8 cellular contexts compared by ENCODE assay signal in the genomic region with DNA sequence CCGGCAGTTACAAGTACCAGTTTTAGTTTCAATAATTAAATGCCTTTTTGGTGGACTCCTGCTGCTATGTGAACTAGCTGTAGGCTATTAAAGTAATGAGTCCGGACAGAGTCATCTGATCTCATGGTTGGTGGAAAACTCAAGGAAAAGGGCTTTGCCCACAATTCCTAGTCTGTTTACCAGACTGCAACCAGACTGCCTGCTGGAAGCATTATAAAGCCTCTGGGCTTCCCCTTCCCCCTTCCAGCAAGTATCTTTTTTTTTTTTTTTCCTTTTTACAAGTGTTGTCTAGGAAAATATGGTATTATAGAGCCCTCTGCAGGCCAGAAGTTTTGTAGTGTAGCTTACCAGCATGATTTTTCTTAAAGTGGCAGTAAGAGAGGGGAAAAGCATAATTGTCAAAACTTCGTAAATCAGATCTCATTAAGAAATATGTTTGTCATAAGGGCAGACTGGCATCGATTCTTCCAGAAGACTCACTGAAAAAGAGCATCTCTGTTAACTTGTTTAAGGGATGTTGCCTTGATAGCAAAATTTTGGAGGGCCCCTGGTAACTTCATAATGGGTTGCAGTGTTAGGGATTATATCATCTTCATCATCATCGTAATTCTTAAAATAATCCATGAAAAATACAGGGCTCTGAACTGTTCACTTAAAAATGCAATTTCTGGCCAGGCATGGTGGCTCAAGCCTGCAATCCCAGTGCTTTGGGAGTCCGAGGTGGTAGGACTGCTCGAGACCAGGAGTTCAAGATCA.
DNase-seq lines count a peak whose midpoint lies in the region; ATAC-seq and TF ChIP-seq lines count a peak whose summit lies in the region.

No MANE protein-coding gene starts in this region.

- H3K4me1 ChIP-seq in esophagus squamous epithelium = peaks cover 0 to 23% (median 0%) of the 10 kb centered on the region in 3 donors

- CTCF ChIA-PET in Calu3 (lab: Charles Lee) = interaction anchor here (0.6 to 2.4 kb wide), 18 partner anchors 41 to 823 kb away, joined by 3 to 13 read pairs (median 5); a partner anchor contains a TSS

- no peaks in the 10 kb centered on the region for H3K36me3 ChIP-seq in esophagus squamous epithelium
- no peaks in the 10 kb centered on the region for H3K36me3 ChIP-seq in neural cell (ENCODE audit: insufficient read depth, low read length)

- TF ChIP-seq RAD21 in neural cell (conservative IDR thresholded peaks at IDR 0.05) = peak; percentile 86

- H4K20me1 ChIP-seq in neural cell (ENCODE audit: insufficient read depth) = no peaks in the 10 kb centered on the region

- H3K79me2 ChIP-seq in neural cell (replicated peaks; ENCODE audit: insufficient read depth, low read length) = no peaks in the 10 kb centered on the region

- H3F3A ChIP-seq in neural cell (ENCODE audit: insufficient read depth, low read length, poor library complexity, severe bottlenecking) = no peaks in the 10 kb centered on the region

- TF ChIP-seq EP300 in neural cell (conservative IDR thresholded peaks at IDR 0.05; ENCODE audit: poor library complexity, severe bottlenecking) = no peak

- H3K4me2 ChIP-seq in neural cell (ENCODE audit: low read length) = no peak overlapping the region

- H3K27me3 ChIP-seq in esophagus squamous epithelium (no peaks in the 10 kb centered on the region), neural cell (ENCODE audit: insufficient read depth, low read depth, low read length) (no peaks in the 10 kb centered on the region)

- H3K27ac Mint-ChIP-seq in Calu3 (ENCODE audit: unreplicated experiment) = no peak overlapping the region

- H3K9me3 Mint-ChIP-seq in Calu3 (ENCODE audit: low read depth, unreplicated experiment) = no peaks in the 10 kb centered on the region

- BruUV-seq in Calu3 (replicated peaks; lab: Mats Ljungman, UMichigan) = no TSS peak

- H2AFZ ChIP-seq in neural cell (ENCODE audit: low read depth, low read length) = no peak overlapping the region

- intact Hi-C loops in Calu3 (cut with micrococcal nuclease; ENCODE audit: unreplicated experiment) (loop anchor here (1.0 to 10.0 kb wide), 6 partner anchors 146 to 724 kb away; no protein-coding TSS in a partner anchor), esophagus squamous epithelium (cut with DNase I) (no loop called here)

- H3K27me3 Mint-ChIP-seq in Calu3 (ENCODE audit: unreplicated experiment) = no peaks in the 10 kb centered on the region

- peaks cover 38% of the 10 kb centered on the region for H3K4me1 Mint-ChIP-seq in Calu3 (ENCODE audit: low read depth, unreplicated experiment)

- H3K9me2 ChIP-seq in neural cell (ENCODE audit: insufficient read depth, low read length) = no peaks in the 10 kb centered on the region

- H3K9ac ChIP-seq in neural cell (ENCODE audit: low read length) = no peak overlapping the region

- no peak overlapping the region for H3K27ac ChIP-seq in esophagus squamous epithelium
- H3K27ac ChIP-seq in neural cell (ENCODE audit: low read length) = no peak overlapping the region

- no peaks in the 10 kb centered on the region for H3K9me3 ChIP-seq in esophagus squamous epithelium
- H3K9me3 ChIP-seq in neural cell (ENCODE audit: low read length) = peaks cover 4% of the 10 kb centered on the region

- H3K4me3 ChIP-seq in esophagus squamous epithelium (no peak overlapping the region), neural cell (ENCODE audit: low read length) (no peak overlapping the region)

- peak; percentile 52 for TF ChIP-seq CTCF in Calu3 (IDR thresholded peaks at IDR 0.05; ENCODE audit: unreplicated experiment)
- peak in 5 of 6 experiments; percentile 21 to 56 (median 28) for TF ChIP-seq CTCF in esophagus squamous epithelium (IDR thresholded peaks at IDR 0.05)
- peak; percentile 82 for TF ChIP-seq CTCF in neural cell (IDR thresholded peaks at IDR 0.05; ENCODE audit: poor library complexity, severe bottlenecking)

- no peak overlapping the region for H3K4me3 Mint-ChIP-seq in Calu3 (ENCODE audit: low read depth, unreplicated experiment)

- ATAC-seq in GM21825 (IDR thresholded peaks at IDR 0.05; ENCODE audit: unreplicated experiment) (peak; percentile 39), HG03565 (IDR thresholded peaks at IDR 0.05; ENCODE audit: unreplicated experiment) (no peak), GM21717 (IDR thresholded peaks at IDR 0.05; ENCODE audit: unreplicated experiment) (no peak)

- TF ChIP-seq POLR2A in esophagus squamous epithelium (IDR thresholded peaks at IDR 0.05) = no peak

- no peaks in the 10 kb centered on the region for H3K36me3 Mint-ChIP-seq in Calu3 (ENCODE audit: insufficient read depth, unreplicated experiment)

- WGBS in esophagus squamous epithelium, 2 donors = 54 to 56% methylated on average over 7 of the region's 7 CpGs

- DNase-seq in Calu3 (peak; percentile 70), NCI-H146 (lab: John Stamatoyannopoulos, UW) (peak; percentile 91), SK-N-DZ (ENCODE audit: low spot score) (peak; percentile 79), esophagus squamous epithelium (lab: John Stamatoyannopoulos, UW) (no peak)

TF ChIP-seq in neural cell, 6 proteins besides CTCF, POLR2A, EP300 and RAD21:
- no peak for TF ChIP-seq MXI1 (conservative IDR thresholded peaks at IDR 0.05; ENCODE audit: poor library complexity, severe bottlenecking)
- peak; percentile 84 for TF ChIP-seq SMC3 (conservative IDR thresholded peaks at IDR 0.05; ENCODE audit: poor library complexity)
- no peak for TF ChIP-seq TAF1 (IDR thresholded peaks at IDR 0.05; ENCODE audit: low read depth)

Comparison
In these comparisons a context has a peak if more than half of its experiments do, and no peak if none do; other contexts are left out.
1. CTCF ChIP-seq: peak in every context shown above with its lines; median percentile 82 in neural cell; 52 in Calu3; 28 in esophagus squamous epithelium.